In the genomic region with DNA sequence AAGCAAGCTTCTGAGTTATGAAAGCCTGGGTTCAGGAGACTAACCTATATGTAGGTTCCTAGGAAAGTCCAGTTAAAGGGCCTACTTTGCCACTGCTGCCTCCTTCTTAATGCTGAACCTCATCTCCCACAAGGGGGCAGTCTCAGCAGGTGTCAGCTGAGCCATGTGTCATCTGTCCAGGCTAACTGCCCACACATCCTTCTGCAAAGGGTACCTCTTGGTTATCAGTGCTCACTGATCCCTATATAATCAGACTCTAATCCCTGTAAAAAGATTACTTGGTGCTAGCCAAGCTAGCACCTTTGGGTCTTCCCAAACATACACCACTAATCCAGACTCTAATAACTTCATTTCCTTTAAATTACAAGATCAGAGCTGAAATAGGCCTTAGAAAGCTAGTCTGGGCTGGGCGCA, we compare ENCODE assay signal across 8 cellular contexts. TPM values are rescaled to one million over a fixed set of nuclear protein-coding genes. Genes with fewer than 3 reads are reported as not detected.
DNase-seq lines count a peak whose midpoint lies in the region; ATAC-seq and TF ChIP-seq lines count a peak whose summit lies in the region.

No MANE protein-coding gene starts in this region.

- no peaks in the 10 kb centered on the region for H3K9me3 ChIP-seq in GM23248 (ENCODE audit: low read depth)
- H3K9me3 ChIP-seq in thyroid gland = no peaks in the 10 kb centered on the region

- H3K79me2 ChIP-seq in GM23248 (ENCODE audit: insufficient read depth) = peaks cover 43% of the 10 kb centered on the region

- no peak for TF ChIP-seq POLR2A in thyroid gland (IDR thresholded peaks at IDR 0.05)

- in situ Hi-C loops in GM23248 (cut with MboI) = no loop called here

- no peak overlapping the region for H3K4me2 ChIP-seq in GM23248 (ENCODE audit: unreplicated experiment)

- H3K4me3 ChIP-seq in GM23248 = no peak overlapping the region
- no peak overlapping the region for H3K4me3 ChIP-seq in thyroid gland (replicated peaks in 1 of 3)

- H3K9ac ChIP-seq in GM23248 = no peak overlapping the region

- H3K27me3 ChIP-seq in GM23248 (replicated peaks; ENCODE audit: insufficient read depth) (no peaks in the 10 kb centered on the region), thyroid gland (no peaks in the 10 kb centered on the region)

- no peaks in the 10 kb centered on the region for H3K9me2 ChIP-seq in GM23248 (ENCODE audit: insufficient read depth)

- peaks cover 8% of the 10 kb centered on the region for H3K4me1 Mint-ChIP-seq in mesothelial cell of epicardium

- peaks cover 77% of the 10 kb centered on the region for H3F3A ChIP-seq in GM23248 (ENCODE audit: insufficient read depth)

- H3K27ac Mint-ChIP-seq in mesothelial cell of epicardium = no peak overlapping the region

- H3K4me3 Mint-ChIP-seq in mesothelial cell of epicardium = no peak overlapping the region

- intact Hi-C loops in thyroid gland (cut with DNase I) = loop anchor here (5.0 kb wide), 1 partner anchor 55 kb away; no protein-coding TSS in a partner anchor

- no peak overlapping the region for H2AFZ ChIP-seq in GM23248

- no peaks in the 10 kb centered on the region for H3K9me3 Mint-ChIP-seq in mesothelial cell of epicardium

- H3K36me3 ChIP-seq in GM23248 (ENCODE audit: low read depth) (peaks cover 72% of the 10 kb centered on the region), thyroid gland (peaks cover 65 to 79% of the 10 kb centered on the region in 2 donors)

- no peaks in the 10 kb centered on the region for H3K27me3 Mint-ChIP-seq in mesothelial cell of epicardium (ENCODE audit: low read depth)

- no peaks in the 10 kb centered on the region for H3K4me1 ChIP-seq in GM23248 (ENCODE audit: insufficient read depth)
- peaks cover 13 to 23% of the 10 kb centered on the region in 2 donors for H3K4me1 ChIP-seq in thyroid gland

- no peak for ATAC-seq in GM21447 (IDR thresholded peaks at IDR 0.05; ENCODE audit: unreplicated experiment)

- DNase-seq in AG20443 (ENCODE audit: low spot score) (peak; percentile 57), GM23248 (peak; percentile 78), NCI-H524 (lab: John Stamatoyannopoulos, UW) (peak; percentile 27 to 73), mesothelial cell of epicardium (ENCODE audit: low spot score in 2 of 2, unreplicated experiment in 2 of 2) (no peak), thyroid gland (peak; percentile 56 to 67)
- DNase-seq in activated CD4-positive, alpha-beta T cell treated with anti-CD3 and anti-CD28 coated beads for 48 hours = peak; percentile 74
- DNase-seq in effector CD4-positive, alpha-beta T cell = peak; percentile 53

- no peak overlapping the region for H3K27ac ChIP-seq in GM23248
- peak overlapping the region in 1 of 3 donors; percentile 13 for H3K27ac ChIP-seq in thyroid gland

- 94 to 96% methylated on average over 1 of the region's 1 CpG for WGBS in GM23248 (ENCODE audit: low coverage in 1 of 2, low lambda C conversion rate in 2 of 2, missing lambda C conversion rate in 2 of 2), 2 experiments
- WGBS in thyroid gland, 2 donors = 93 to 94% methylated on average over 1 of the region's 1 CpG

- TF ChIP-seq CTCF in mesothelial cell of epicardium (IDR thresholded peaks at IDR 0.05; ENCODE audit: unreplicated experiment) (peak; percentile 35), thyroid gland (IDR thresholded peaks at IDR 0.05) (peak; percentile 21 to 56 (median 51))

- peaks cover 45% of the 10 kb centered on the region for H3K36me3 Mint-ChIP-seq in mesothelial cell of epicardium

- no peaks in the 10 kb centered on the region for H4K20me1 ChIP-seq in GM23248 (ENCODE audit: insufficient read depth)

RNA-seq across cellular contexts. Expression of a gene that starts 9.0 kb away (rescaled TPM):
- 462 and 474 TPM in 2 replicates for total RNA-seq in GM23248 (2014; rRNA removed; shearing (Covaris generic))
- 759 and 775 TPM in 2 replicates for polyA plus RNA-seq in GM23248 (2016; fragmentation: Nextera tagmentation; extraction: Ambion mirVana)
- total RNA-seq in mesothelial cell of epicardium (154 to 157 TPM (median 156 TPM) in 3 replicates), thyroid gland (1,000 to 10,000 TPM in 2 of 4 donors, 100 to 1,000 TPM in 2; 872 to 1,202 (median 1,015) TPM)

RNA-seq across cellular contexts. Expression of a gene that starts 12.5 kb away (rescaled TPM):
- 2.8 and 12.9 TPM in 2 replicates for total RNA-seq in GM23248 (2014; rRNA removed; shearing (Covaris generic))
- polyA plus RNA-seq in GM23248 (2016; fragmentation: Nextera tagmentation; extraction: Ambion mirVana) = 4.4 and 4.5 TPM in 2 replicates
- total RNA-seq in mesothelial cell of epicardium (8.8 to 9.9 TPM (median 9.8 TPM) in 3 replicates), thyroid gland (1 to 10 TPM; 1.3 to 5.9 (median 5.0) TPM)

RNA-seq across cellular contexts. Expression of a gene that starts 12.8 kb away (rescaled TPM):
- total RNA-seq in GM23248 (2014; rRNA removed; shearing (Covaris generic)) = 0.76 and 1.4 TPM in 2 replicates
- 1.8 TPM in 2 replicates for polyA plus RNA-seq in GM23248 (2016; fragmentation: Nextera tagmentation; extraction: Ambion mirVana)
- total RNA-seq in mesothelial cell of epicardium (1.1 to 1.7 TPM (median 1.5 TPM) in 3 replicates), thyroid gland (1 to 10 TPM in 2 of 4 donors, under 1 TPM in 2; 0.40 to 1.7 (median 1.0) TPM)

RNA-seq across cellular contexts. Expression of a gene that starts 21.7 kb away (rescaled TPM):
- 1.1 and 1.3 TPM in 2 replicates for total RNA-seq in GM23248 (2014; rRNA removed; shearing (Covaris generic))
- polyA plus RNA-seq in GM23248 (2016; fragmentation: Nextera tagmentation; extraction: Ambion mirVana) = 1.5 and 1.8 TPM in 2 replicates
- 4.3 to 4.9 TPM (median 4.3 TPM) in 3 replicates for total RNA-seq in mesothelial cell of epicardium
- total RNA-seq in thyroid gland = 1 to 10 TPM; 4.8 to 5.7 (median 5.5) TPM

RNA-seq across cellular contexts. Expression of a gene that starts 38.0 kb away (rescaled TPM):
- 76.3 and 86.9 TPM in 2 replicates for total RNA-seq in GM23248 (2014; rRNA removed; shearing (Covaris generic))
- 106 and 108 TPM in 2 replicates for polyA plus RNA-seq in GM23248 (2016; fragmentation: Nextera tagmentation; extraction: Ambion mirVana)
- 177 to 188 TPM (median 180 TPM) in 3 replicates for total RNA-seq in mesothelial cell of epicardium
- 100 to 1,000 TPM in 3 of 4 donors, 10 to 100 TPM in 1; 67.5 to 143 (median 127) TPM for total RNA-seq in thyroid gland

Comparison
In these comparisons a context has a peak if more than half of its experiments do, and no peak if none do; other contexts are left out.
1. DNase-seq: peak in AG20443 (single experiment), GM23248 (single experiment), NCI-H524 (2 of 2), activated CD4-positive, alpha-beta T cell treated with anti-CD3 and anti-CD28 coated beads for 48 hours (single experiment), effector CD4-positive, alpha-beta T cell (single experiment) and thyroid gland (2 of 2); none in mesothelial cell of epicardium (0 of 2).